ENCODE assay signal across 20 cellular contexts in genomic region chr5:168850683-168851082, GRCh38.
"Had no signal": no experiment of that assay in that cellular context is flagged by ENCODE, and none has a peak within 500 bp of the region (broad histone marks: within the 10 kb centered on the region; RNA-seq: fewer than 3 reads in every experiment).

No MANE protein-coding gene starts in this region.

- H3K27me3 ChIP-seq: esophagus muscularis mucosa, heart right ventricle, right atrium auricular region, sigmoid colon had no signal

- DNase-seq: effector memory CD8-positive, alpha-beta T cell; gastrocnemius medialis; heart right ventricle; islet precursor cell; mammary epithelial cell; naive thymus-derived CD4-positive, alpha-beta T cell; nephron progenitor cell; posterior cingulate gyrus; sigmoid colon; stimulated activated CD4-positive, alpha-beta T cell treated with anti-CD3 and anti-CD28 coated beads, Interleukin-2, amount 100 ng/mL, for 24 hours; stimulated activated naive CD4-positive, alpha-beta T cell; stomach; substantia nigra; transverse colon had no signal

- H3K4me1 ChIP-seq: gastrocnemius medialis, sigmoid colon, stomach, transverse colon had no signal

- H3K27ac ChIP-seq: epithelial cell of prostate, esophagus muscularis mucosa, gastrocnemius medialis, heart right ventricle, right atrium auricular region, sigmoid colon, skin epidermis, stomach, thoracic aorta, transverse colon had no signal

- H3K36me3 Mint-ChIP-seq: naive thymus-derived CD4-positive, alpha-beta T cell had no signal

- H3K4me3 Mint-ChIP-seq: dendritic cell treated with granulocyte-macrophage colony-stimulating factor and Interleukin-4, amounts not matched to agents 40 ng/mL and 50 ng/mL, for 4 days; effector memory CD8-positive, alpha-beta T cell; naive thymus-derived CD4-positive, alpha-beta T cell; nephron progenitor cell had no signal

- H3K27ac Mint-ChIP-seq: dendritic cell treated with granulocyte-macrophage colony-stimulating factor and Interleukin-4, amounts not matched to agents 40 ng/mL and 50 ng/mL, for 4 days; naive thymus-derived CD4-positive, alpha-beta T cell had no signal

- H3K9me3 ChIP-seq: esophagus muscularis mucosa, gastrocnemius medialis, heart right ventricle, right atrium auricular region, sigmoid colon, stomach, thoracic aorta, transverse colon had no signal

- H3K9me3 Mint-ChIP-seq: dendritic cell treated with granulocyte-macrophage colony-stimulating factor and Interleukin-4, amounts not matched to agents 40 ng/mL and 50 ng/mL, for 4 days; effector memory CD8-positive, alpha-beta T cell had no signal

- H3K4me3 ChIP-seq: esophagus muscularis mucosa, gastrocnemius medialis, heart right ventricle, right atrium auricular region, sigmoid colon, skin epidermis, stomach, thoracic aorta, transverse colon had no signal

- H3K36me3 ChIP-seq: esophagus muscularis mucosa, gastrocnemius medialis, heart right ventricle, right atrium auricular region, sigmoid colon, stomach, thoracic aorta, transverse colon had no signal
